Comparison of ENCODE assay signal across 8 cellular contexts in the genomic region with DNA sequence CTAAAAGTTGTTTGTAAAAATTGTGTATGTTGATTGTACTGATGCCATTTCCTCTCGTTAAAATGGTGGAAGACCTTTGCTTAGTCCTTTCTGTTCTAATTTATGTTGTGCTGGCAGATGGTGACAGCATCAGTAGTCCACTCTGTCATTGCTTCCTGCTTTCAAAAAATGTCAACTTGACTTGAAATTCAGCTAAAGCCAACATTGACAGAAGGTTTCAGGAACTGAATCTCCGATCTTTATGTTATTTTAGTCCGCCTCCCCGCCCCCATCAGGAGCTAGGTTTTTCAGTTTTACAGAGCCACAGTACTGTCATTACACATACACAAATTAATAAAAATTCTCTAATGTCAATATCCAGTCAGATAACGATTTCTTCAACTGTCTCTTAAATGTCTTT. TPM values are rescaled to one million over a fixed set of nuclear protein-coding genes. Genes with fewer than 3 reads are reported as not detected.
DNase-seq lines count a peak whose midpoint lies in the region; ATAC-seq and TF ChIP-seq lines count a peak whose summit lies in the region.

No MANE protein-coding gene starts in this region.

- H3K27me3 ChIP-seq in HUES48 (ENCODE audit: control insufficient read depth, insufficient read depth, low read length) = no peaks in the 10 kb centered on the region
- no peaks in the 10 kb centered on the region for H3K27me3 ChIP-seq in mononuclear cell (ENCODE audit: insufficient read depth, low read length)
- H3K27me3 ChIP-seq in gastroesophageal sphincter = no peaks in the 10 kb centered on the region

- H3K4me3 ChIP-seq in HUES48 (ENCODE audit: low read depth, low read length) = peak overlapping the region; percentile 83
- H3K4me3 ChIP-seq in mononuclear cell (ENCODE audit: low read length) = peak overlapping the region; percentile 92
- peak overlapping the region in 1 of 2 donors; percentile 81 for H3K4me3 ChIP-seq in gastroesophageal sphincter

- WGBS in gastroesophageal sphincter (ENCODE audit: low coverage in 1 of 2), 2 donors = 56 to 62% methylated on average over 5 of the region's 5 CpGs

- no peak for ATAC-seq in activated T-helper 17 cell treated with anti-CD3 and anti-CD28 coated beads, Interleukin-2, amount 50 U/mL, for 72 hours (replicated peaks)
- ATAC-seq in gastroesophageal sphincter (no peak), HG03521 (IDR thresholded peaks at IDR 0.05; ENCODE audit: unreplicated experiment) (no peak), HG03039 (IDR thresholded peaks at IDR 0.05; ENCODE audit: unreplicated experiment) (no peak), GM19328 (IDR thresholded peaks at IDR 0.05; ENCODE audit: unreplicated experiment) (no peak)

- TF ChIP-seq EP300 in gastroesophageal sphincter (IDR thresholded peaks at IDR 0.05) = no peak

- no peaks in the 10 kb centered on the region for H3K27me3 Mint-ChIP-seq in activated T-helper 17 cell treated with anti-CD3 and anti-CD28 coated beads, Interleukin-2, amount 50 U/mL, for 72 hours

- H3K36me3 Mint-ChIP-seq in activated T-helper 17 cell treated with anti-CD3 and anti-CD28 coated beads, Interleukin-2, amount 50 U/mL, for 72 hours (ENCODE audit: low read depth) = peaks cover 28% of the 10 kb centered on the region

- H3K9ac ChIP-seq in HUES48 (ENCODE audit: low read depth, low read length) = no peak overlapping the region

- no peaks in the 10 kb centered on the region for H3K9me3 Mint-ChIP-seq in activated T-helper 17 cell treated with anti-CD3 and anti-CD28 coated beads, Interleukin-2, amount 50 U/mL, for 72 hours

- H3K36me3 ChIP-seq in HUES48 (ENCODE audit: control insufficient read depth, insufficient read depth, low read length) = peaks cover 4% of the 10 kb centered on the region
- H3K36me3 ChIP-seq in gastroesophageal sphincter = peaks cover 0 to 5% of the 10 kb centered on the region in 2 donors

- no peaks in the 10 kb centered on the region for H3K9me3 ChIP-seq in HUES48 (ENCODE audit: control insufficient read depth, insufficient read depth, low read length)
- no peaks in the 10 kb centered on the region for H3K9me3 ChIP-seq in mononuclear cell (ENCODE audit: low read depth, low read length)
- no peaks in the 10 kb centered on the region for H3K9me3 ChIP-seq in gastroesophageal sphincter

- peak overlapping the region; percentile 98 for H3K27ac Mint-ChIP-seq in activated T-helper 17 cell treated with anti-CD3 and anti-CD28 coated beads, Interleukin-2, amount 50 U/mL, for 72 hours

- peak overlapping the region; percentile 96 for H3K4me3 Mint-ChIP-seq in activated T-helper 17 cell treated with anti-CD3 and anti-CD28 coated beads, Interleukin-2, amount 50 U/mL, for 72 hours

- peaks cover 36% of the 10 kb centered on the region for H3K4me1 Mint-ChIP-seq in activated T-helper 17 cell treated with anti-CD3 and anti-CD28 coated beads, Interleukin-2, amount 50 U/mL, for 72 hours

- no peak for TF ChIP-seq POLR2A in gastroesophageal sphincter (IDR thresholded peaks at IDR 0.05)

- peaks cover 15% of the 10 kb centered on the region for H3K4me1 ChIP-seq in HUES48 (ENCODE audit: control insufficient read depth, insufficient read depth, low read length)
- H3K4me1 ChIP-seq in mononuclear cell (ENCODE audit: insufficient read depth, low read length) = peaks cover 41% of the 10 kb centered on the region
- H3K4me1 ChIP-seq in gastroesophageal sphincter = peaks cover 0 to 48% (median 9%) of the 10 kb centered on the region in 3 donors

- no peak for TF ChIP-seq CTCF in GM10266 (IDR thresholded peaks at IDR 0.05; ENCODE audit: control insufficient read depth, insufficient read depth, low read depth, missing control alignments)
- no peak for TF ChIP-seq CTCF in gastroesophageal sphincter (IDR thresholded peaks at IDR 0.05)

- peak; percentile 60 for DNase-seq in GM10266 (ENCODE audit: extremely low spot score)

- H3K27ac ChIP-seq in HUES48 (ENCODE audit: low read depth, low read length) (no peak overlapping the region), gastroesophageal sphincter (peak overlapping the region in 2 of 4 donors; percentile 92 to 96)

RNA-seq across cellular contexts. Expression of gene CEP63, which starts 1.5 kb away (rescaled TPM):
- 10 to 100 TPM; 10.1 to 17.0 TPM for total RNA-seq in activated T-helper 17 cell treated with anti-CD3 and anti-CD28 coated beads, Interleukin-2, amount 50 U/mL, for 72 hours
- 10.2 TPM for total RNA-seq in mononuclear cell
- total RNA-seq in gastroesophageal sphincter = 10 to 100 TPM; 17.9 to 30.1 (median 25.9) TPM

RNA-seq across cellular contexts. Expression of gene ANAPC13, which starts 1.6 kb away (rescaled TPM):
- 10 to 100 TPM; 25.1 to 42.1 TPM for total RNA-seq in activated T-helper 17 cell treated with anti-CD3 and anti-CD28 coated beads, Interleukin-2, amount 50 U/mL, for 72 hours
- total RNA-seq in mononuclear cell (29.6 TPM), gastroesophageal sphincter (10 to 100 TPM; 56.4 to 84.7 (median 66.5) TPM)
